Comparison of ENCODE assay signal across 1 cellular context in genomic region chr19:21202865-21203494, GRCh38.
TF ChIP-seq lines count a peak whose summit lies in the region.

No MANE protein-coding gene starts in this region.

TF ChIP-seq in GM12878, 131 proteins besides CTCF, POLR2A, EP300 and RAD21 (continued from another document):
- TF ChIP-seq ZNF687 (IDR thresholded peaks at IDR 0.05) (no peak), BACH1 (IDR thresholded peaks at IDR 0.05; ENCODE audit: borderline replicate concordance) (no peak), SUZ12 (IDR thresholded peaks at IDR 0.05; ENCODE audit: unreplicated experiment) (no peak), SMC3 (IDR thresholded peaks at IDR 0.05; ENCODE audit: borderline replicate concordance, low read length) (peak; percentile 58), YY1 (IDR thresholded peaks at IDR 0.05; ENCODE audit: low read depth, low read length) (no peak)
